Comparison of ENCODE assay signal across 9 cellular contexts in the genomic region with DNA sequence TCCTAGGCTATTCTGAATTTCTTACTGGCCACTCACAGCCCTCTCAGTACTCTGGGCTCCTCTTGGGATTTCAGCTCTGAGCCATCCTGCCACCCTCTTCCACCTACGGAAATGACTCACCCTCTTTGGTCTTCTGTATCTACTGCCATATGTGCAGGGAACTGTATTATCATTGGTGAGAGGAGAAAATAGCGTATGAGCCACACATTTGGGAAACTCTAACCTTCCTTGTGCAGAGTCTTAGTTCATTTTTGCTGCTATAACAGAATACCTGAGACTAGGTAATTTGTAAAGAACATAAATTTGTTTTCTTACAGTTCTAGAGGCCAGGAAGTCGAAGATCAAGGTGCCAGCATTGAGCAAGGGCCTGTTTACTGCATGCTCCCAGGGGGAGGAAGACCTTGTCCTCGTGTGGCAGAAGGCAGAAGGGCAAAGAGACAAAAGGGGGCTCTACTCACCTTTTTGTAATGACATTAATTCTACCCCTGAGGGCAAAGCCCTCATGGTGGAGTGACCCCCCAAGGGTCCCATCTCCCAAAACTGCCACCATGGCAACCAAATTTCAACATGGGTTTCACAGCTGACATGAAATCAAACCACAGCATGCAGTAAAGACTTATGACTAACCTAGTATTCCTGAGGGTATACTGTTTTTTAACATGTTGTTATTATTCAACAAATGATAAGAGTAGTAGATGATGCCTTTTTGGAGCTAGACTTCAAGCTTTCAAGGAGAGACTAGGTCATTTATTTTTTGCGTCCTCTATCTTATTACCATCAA.
DNase-seq lines count a peak whose midpoint lies in the region; ATAC-seq and TF ChIP-seq lines count a peak whose summit lies in the region.
"Had no signal": no experiment of that assay in that cellular context is flagged by ENCODE, and none has a peak within 500 bp of the region (broad histone marks: within the 10 kb centered on the region; RNA-seq: fewer than 3 reads in every experiment).

No MANE protein-coding gene starts in this region.

- H3K36me3 ChIP-seq in brain microvascular endothelial cell (replicated peaks), result no peaks in the 10 kb centered on the region
- no peaks in the 10 kb centered on the region for H3K36me3 ChIP-seq in ovary

- no peak for TF ChIP-seq EP300 in ovary (IDR thresholded peaks at IDR 0.05)

- H3K27me3 ChIP-seq in brain microvascular endothelial cell (replicated peaks), result no peaks in the 10 kb centered on the region
- H3K27me3 ChIP-seq in ovary, result no peaks in the 10 kb centered on the region

- DNase-seq in NCI-H2171 treated with DMSO at 0.1 percent for 48 hours (lab: John Stamatoyannopoulos, UW) (peak; percentile 21), NCI-H2171 (lab: John Stamatoyannopoulos, UW) (no peak), NCI-H69 (lab: John Stamatoyannopoulos, UW) (peak; percentile 71), brain microvascular endothelial cell (peak; percentile 93), pulmonary artery endothelial cell (ENCODE audit: low read depth, low spot score) (peak; percentile 35), left ventricle myocardium superior (no peak), ovary (no peak)
- DNase-seq: activated gamma-delta T cell treated with Interleukin-2 at 50 U/mL for 16 hours had no signal

- no peak overlapping the region for H3K4me3 ChIP-seq in brain microvascular endothelial cell (ENCODE audit: low read depth, low read length)
- H3K4me3 ChIP-seq in ovary, result no peak overlapping the region

- intact Hi-C loops in left ventricle myocardium superior (cut with micrococcal nuclease) (no loop called here), ovary (cut with DNase I) (no loop called here)

- H3K9me3 ChIP-seq in ovary, result no peaks in the 10 kb centered on the region

- WGBS in ovary, 3 donors, result 85 to 90% (median 87%) methylated on average over 5 of the region's 5 CpGs

- in situ Hi-C loops in brain microvascular endothelial cell (cut with HindIII; ENCODE audit: low pct_ligation_motif_present, low sequenced_read_pairs), result no loop called here

- H3K4me1 ChIP-seq in ovary (ENCODE audit: insufficient read depth), result peaks cover 2% of the 10 kb centered on the region

- no peak for ATAC-seq in GM21360 (IDR thresholded peaks at IDR 0.05; ENCODE audit: unreplicated experiment)
- ATAC-seq in left ventricle myocardium superior, result no peak

- H3K27ac ChIP-seq in brain microvascular endothelial cell (peak overlapping the region; percentile 82), ovary (no peak overlapping the region)

- no peak for TF ChIP-seq POLR2A in ovary (IDR thresholded peaks at IDR 0.05)

- TF ChIP-seq CTCF in brain microvascular endothelial cell (IDR thresholded peaks at IDR 0.05; ENCODE audit: low read depth, low read length, missing control alignments) (no peak), ovary (IDR thresholded peaks at IDR 0.05) (no peak)

Comparison
In these comparisons a context has a peak if more than half of its experiments do, and no peak if none do; other contexts are left out.
1. DNase-seq: peak in NCI-H2171 treated with DMSO at 0.1 percent for 48 hours (single experiment), NCI-H69 (single experiment), brain microvascular endothelial cell (single experiment) and pulmonary artery endothelial cell (single experiment); none in NCI-H2171 (single experiment), left ventricle myocardium superior (single experiment) and ovary (0 of 5).